Comparison of ENCODE assay signal across 8 cellular contexts in the genomic region with DNA sequence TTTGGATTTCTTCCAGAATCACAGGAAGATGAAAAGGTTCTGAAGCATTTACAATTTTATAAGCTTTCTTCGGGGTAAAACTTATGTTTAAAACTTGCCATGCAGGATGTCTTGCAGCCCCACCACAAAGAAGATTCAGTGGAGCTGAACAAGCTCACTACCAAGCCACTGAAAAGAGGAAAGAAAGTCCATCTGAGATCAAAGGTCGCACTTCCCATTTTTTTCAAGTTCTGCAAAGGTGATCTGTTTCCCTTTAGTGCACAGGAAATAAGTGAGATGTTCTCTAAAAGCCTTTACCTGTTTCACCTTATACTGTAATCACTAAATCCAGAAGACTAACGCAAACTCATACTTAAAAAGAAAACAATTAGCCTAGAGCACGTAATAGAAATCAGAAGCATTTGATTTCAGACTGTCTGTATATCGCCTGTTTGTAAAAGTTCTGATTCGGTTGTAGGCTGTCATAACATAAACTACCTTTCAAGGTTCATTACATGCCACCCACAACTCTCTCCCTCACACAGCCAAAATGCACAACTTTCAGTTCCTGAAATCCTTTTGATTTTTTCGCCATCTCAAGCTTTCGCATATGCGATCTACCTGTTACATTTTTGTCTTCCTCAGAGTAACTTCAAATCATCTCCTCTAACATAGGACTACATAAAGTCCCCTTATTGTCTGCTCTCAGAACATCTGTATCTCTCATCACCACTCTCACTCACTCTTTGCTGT. TPM values are rescaled to one million over a fixed set of nuclear protein-coding genes. Genes with fewer than 3 reads are reported as not detected.
DNase-seq lines count a peak whose midpoint lies in the region; ATAC-seq, FAIRE-seq and TF ChIP-seq lines count a peak whose summit lies in the region.

No MANE protein-coding gene starts in this region.

- H4K8ac ChIP-seq in trophoblast cell (ENCODE audit: low read depth, low read length): no peak overlapping the region

- peaks cover 99% of the 10 kb centered on the region for H3K79me2 ChIP-seq in astrocyte (ENCODE audit: insufficient read depth, low read length)
- peaks cover 8% of the 10 kb centered on the region for H3K79me2 ChIP-seq in trophoblast cell (ENCODE audit: control insufficient read depth, insufficient read depth, low read length, poor library complexity)

- H3K4me3 Mint-ChIP-seq in astrocyte (ENCODE audit: unreplicated experiment) (no peak overlapping the region), nephron progenitor cell (no peak overlapping the region)

- H3K4ac ChIP-seq in trophoblast cell (ENCODE audit: low read depth, low read length): peak overlapping the region; percentile 54

- no peak overlapping the region for H4K91ac ChIP-seq in trophoblast cell (ENCODE audit: low read depth, low read length)

- H3K9me3 Mint-ChIP-seq in astrocyte (ENCODE audit: unreplicated experiment) (no peaks in the 10 kb centered on the region), nephron progenitor cell (peaks cover 15% of the 10 kb centered on the region)

- DNase-seq in astrocyte (ENCODE audit: low read depth) (no peak), trophoblast cell (no peak), superior temporal gyrus (ENCODE audit: extremely low spot score) (no peak), activated gamma-delta T cell (lab: John Stamatoyannopoulos, UW) (no peak), nephron progenitor cell (no peak)
- no peak for DNase-seq in stimulated activated CD4-positive, alpha-beta T cell treated with anti-CD3 and anti-CD28 coated beads, Interleukin-12 subunit alpha, Interleukin-12 subunit beta, amount 100 ng/mL, for 4 hours

- H2AFZ ChIP-seq in astrocyte (ENCODE audit: low read depth, low read length) (no peak overlapping the region), trophoblast cell (ENCODE audit: insufficient read depth, low read length, poor library complexity) (no peak overlapping the region)

- H2BK5ac ChIP-seq in trophoblast cell (ENCODE audit: low read depth, low read length, poor library complexity): no peak overlapping the region

- H3K4me1 Mint-ChIP-seq in astrocyte (ENCODE audit: low read depth, unreplicated experiment) (peaks cover 13% of the 10 kb centered on the region), nephron progenitor cell (peaks cover 14% of the 10 kb centered on the region)

- H3K4me1 ChIP-seq in astrocyte (ENCODE audit: insufficient read depth, low read length): peaks cover 12% of the 10 kb centered on the region
- peaks cover 4 to 7% of the 10 kb centered on the region in 2 experiments for H3K4me1 ChIP-seq in trophoblast cell (ENCODE audit: control insufficient read depth in 1 of 2, insufficient read depth in 2 of 2, low read length in 2 of 2)

- H3K9me3 ChIP-seq in astrocyte (ENCODE audit: insufficient read depth, low read depth, low read length): no peaks in the 10 kb centered on the region
- no peaks in the 10 kb centered on the region for H3K9me3 ChIP-seq in trophoblast cell (ENCODE audit: insufficient read depth, low read depth, low read length)

- TF ChIP-seq CTCF in astrocyte (IDR thresholded peaks at IDR 0.05; ENCODE audit: insufficient read depth, low read depth, low read length) (no peak), nephron progenitor cell (IDR thresholded peaks at IDR 0.05) (no peak)

- no peak overlapping the region for H3K23ac ChIP-seq in trophoblast cell (ENCODE audit: low read length)

- H3K36me3 Mint-ChIP-seq in astrocyte (ENCODE audit: low read depth, unreplicated experiment) (no peaks in the 10 kb centered on the region), nephron progenitor cell (ENCODE audit: low read depth) (peaks cover 16% of the 10 kb centered on the region)

- ATAC-seq in GM18870 (IDR thresholded peaks at IDR 0.05; ENCODE audit: unreplicated experiment): peak; percentile 33
- peak; percentile 25 for ATAC-seq in HG03060 (IDR thresholded peaks at IDR 0.05; ENCODE audit: low read depth, unreplicated experiment)

- H4K12ac ChIP-seq in trophoblast cell (ENCODE audit: low read depth, low read length): no peak overlapping the region

- H4K20me1 ChIP-seq in astrocyte (ENCODE audit: insufficient read depth, low read length): peaks cover 39% of the 10 kb centered on the region

- peak overlapping the region; percentile 98 for H3K9ac ChIP-seq in astrocyte (ENCODE audit: low read length)
- no peak overlapping the region for H3K9ac ChIP-seq in trophoblast cell (ENCODE audit: low read length)

- no peak overlapping the region for H3K27ac Mint-ChIP-seq in astrocyte (ENCODE audit: unreplicated experiment)
- no peak overlapping the region for H3K27ac Mint-ChIP-seq in nephron progenitor cell

- no peaks in the 10 kb centered on the region for H3K27me3 ChIP-seq in astrocyte (ENCODE audit: insufficient read depth, low read length)
- H3K27me3 ChIP-seq in trophoblast cell (ENCODE audit: insufficient read depth, low read length): no peaks in the 10 kb centered on the region

- no peak overlapping the region for H3K14ac ChIP-seq in trophoblast cell (ENCODE audit: low read length)

- no peak for FAIRE-seq in astrocyte (lab: Jason Lieb, UNC)

- H3K27ac ChIP-seq in astrocyte (ENCODE audit: low read depth, low read length): peak overlapping the region; percentile 95
- H3K27ac ChIP-seq in trophoblast cell (ENCODE audit: low read depth, low read length): peak overlapping the region; percentile 7

- no peak overlapping the region for H2BK12ac ChIP-seq in trophoblast cell (ENCODE audit: low read length)

- no peak overlapping the region for H3K18ac ChIP-seq in trophoblast cell (ENCODE audit: low read length)

- H3K4me3 ChIP-seq in astrocyte (ENCODE audit: insufficient read depth, low read depth, low read length) (peak overlapping the region; percentile 100), trophoblast cell (ENCODE audit: low read depth, low read length) (no peak overlapping the region)

- no peaks in the 10 kb centered on the region for H3K36me3 ChIP-seq in astrocyte (ENCODE audit: insufficient read depth, low read length)
- H3K36me3 ChIP-seq in trophoblast cell (ENCODE audit: control insufficient read depth in 1 of 2, insufficient read depth in 2 of 2, low read length in 2 of 2): no peaks in the 10 kb centered on the region

- no peak overlapping the region for H2AK5ac ChIP-seq in trophoblast cell (ENCODE audit: low read length)

- H3K4me2 ChIP-seq in astrocyte (ENCODE audit: low read length) (peak overlapping the region; percentile 96), trophoblast cell (ENCODE audit: low read length) (peak overlapping the region; percentile 69)

- H2BK120ac ChIP-seq in trophoblast cell (ENCODE audit: insufficient read depth, low read length, poor library complexity): no peak overlapping the region

- H3K79me1 ChIP-seq in trophoblast cell (ENCODE audit: low read length): peaks cover 8% of the 10 kb centered on the region

- H3K27me3 Mint-ChIP-seq in astrocyte (ENCODE audit: low read depth, unreplicated experiment) (no peaks in the 10 kb centered on the region), nephron progenitor cell (ENCODE audit: low read depth, poor library complexity) (no peaks in the 10 kb centered on the region)

- no CpG with 5 or more reads among the region's 9 CpGs for WGBS in trophoblast cell (ENCODE audit: extremely low coverage, insufficient coverage, insufficient read length)

RNA-seq across cellular contexts. Expression of a gene that starts 1.8 kb away (rescaled TPM):
- 39.3 and 47.2 TPM in 2 replicates for total RNA-seq in astrocyte
- 28.0 and 28.8 TPM in 2 replicates for polyA plus RNA-seq in trophoblast cell (2013)
